ENCODE assay signal across 8 cellular contexts in genomic region chrX:76454456-76454927, GRCh38. TPM values are rescaled to one million over a fixed set of nuclear protein-coding genes. Genes with fewer than 3 reads are reported as not detected.
DNase-seq lines count a peak whose midpoint lies in the region; ATAC-seq and TF ChIP-seq lines count a peak whose summit lies in the region.

No MANE protein-coding gene starts in this region.

- POLR2A ChIA-PET in BJ (lab: Charles Lee) = no interaction called here

- H3K36me3 ChIP-seq in BJ (ENCODE audit: control insufficient read depth, insufficient read depth, low read length) = no peaks in the 10 kb centered on the region
- H3K36me3 ChIP-seq in WERI-Rb-1 = no peaks in the 10 kb centered on the region

- CTCF ChIA-PET in BJ (lab: Yijun Ruan, JAX) = interaction anchor here (0.6 to 2.0 kb wide), 4 partner anchors 17 to 175 kb away, joined by 3 to 18 read pairs (median 3); no protein-coding TSS in a partner anchor

- ATAC-seq in GM18511 (IDR thresholded peaks at IDR 0.05; ENCODE audit: unreplicated experiment) = peak; percentile 89
- no peak for ATAC-seq in GM21576 (IDR thresholded peaks at IDR 0.05; ENCODE audit: unreplicated experiment)

- no peak for TF ChIP-seq EP300 in Ishikawa (IDR thresholded peaks at IDR 0.05; ENCODE audit: borderline replicate concordance)

- H3K9me3 ChIP-seq in WERI-Rb-1 (ENCODE audit: severe bottlenecking) = no peaks in the 10 kb centered on the region

- H3K27me3 ChIP-seq in BJ (ENCODE audit: control insufficient read depth, insufficient read depth, low read length) (no peaks in the 10 kb centered on the region), WERI-Rb-1 (ENCODE audit: insufficient read depth, low read depth, severe bottlenecking) (peaks cover 6% of the 10 kb centered on the region)

- no peak for DNase-seq in BJ (ENCODE audit: low read depth)
- no peak for DNase-seq in WERI-Rb-1
- peak; percentile 15 for DNase-seq in inferior parietal cortex (ENCODE audit: extremely low spot score)
- no peak for DNase-seq in NCI-H146 (lab: John Stamatoyannopoulos, UW)
- no peak for DNase-seq in mucosa of gallbladder (ENCODE audit: low spot score)

- H3K27ac ChIP-seq in WERI-Rb-1 = no peak overlapping the region

- TF ChIP-seq RAD21 in Ishikawa (IDR thresholded peaks at IDR 0.05; ENCODE audit: low read depth) = peak; percentile 59

- TF ChIP-seq CTCF in BJ (IDR thresholded peaks at IDR 0.05; ENCODE audit: insufficient read depth, low read depth, low read length) = peak; percentile 55
- TF ChIP-seq CTCF in WERI-Rb-1 (IDR thresholded peaks at IDR 0.05; ENCODE audit: low read depth, low read length) = peak; percentile 67

- H3K4me3 ChIP-seq in BJ (ENCODE audit: low read depth, low read length) (no peak overlapping the region), WERI-Rb-1 (ENCODE audit: low read depth, low read length) (no peak overlapping the region)

TF ChIP-seq in Ishikawa, 13 proteins besides CTCF, POLR2A, EP300 and RAD21:
- TF ChIP-seq FOXM1 (IDR thresholded peaks at IDR 0.05; ENCODE audit: borderline replicate concordance, low read depth) = no peak
- no peak for TF ChIP-seq USF1 (IDR thresholded peaks at IDR 0.05)
- no peak for TF ChIP-seq CEBPB (IDR thresholded peaks at IDR 0.05)
- TF ChIP-seq TEAD4 (IDR thresholded peaks at IDR 0.05) = no peak
- TF ChIP-seq MAX (IDR thresholded peaks at IDR 0.05) = no peak
- TF ChIP-seq TCF12 (IDR thresholded peaks at IDR 0.05; ENCODE audit: low read depth) = no peak
- TF ChIP-seq NFIC (IDR thresholded peaks at IDR 0.05) = no peak
- TF ChIP-seq REST (IDR thresholded peaks at IDR 0.05; ENCODE audit: low read depth) = no peak
- TF ChIP-seq TAF1 (IDR thresholded peaks at IDR 0.05; ENCODE audit: low read depth) = no peak
TF ChIP-seq in Ishikawa: peak in this region for 0.

RNA-seq across cellular contexts. Expression of gene MAGEE1, which starts 27.0 kb away (rescaled TPM):
- polyA plus RNA-seq in BJ (2011; rRNA removed) = 0.26 and 0.27 TPM in 2 replicates
- 0.05 and 0.46 TPM in 2 replicates for polyA minus RNA-seq in BJ (2011; rRNA and poly(A)+ RNA removed)
- 3.6 TPM for total RNA-seq in mucosa of gallbladder
